Comparison of ENCODE assay signal across 8 cellular contexts in the genomic region with DNA sequence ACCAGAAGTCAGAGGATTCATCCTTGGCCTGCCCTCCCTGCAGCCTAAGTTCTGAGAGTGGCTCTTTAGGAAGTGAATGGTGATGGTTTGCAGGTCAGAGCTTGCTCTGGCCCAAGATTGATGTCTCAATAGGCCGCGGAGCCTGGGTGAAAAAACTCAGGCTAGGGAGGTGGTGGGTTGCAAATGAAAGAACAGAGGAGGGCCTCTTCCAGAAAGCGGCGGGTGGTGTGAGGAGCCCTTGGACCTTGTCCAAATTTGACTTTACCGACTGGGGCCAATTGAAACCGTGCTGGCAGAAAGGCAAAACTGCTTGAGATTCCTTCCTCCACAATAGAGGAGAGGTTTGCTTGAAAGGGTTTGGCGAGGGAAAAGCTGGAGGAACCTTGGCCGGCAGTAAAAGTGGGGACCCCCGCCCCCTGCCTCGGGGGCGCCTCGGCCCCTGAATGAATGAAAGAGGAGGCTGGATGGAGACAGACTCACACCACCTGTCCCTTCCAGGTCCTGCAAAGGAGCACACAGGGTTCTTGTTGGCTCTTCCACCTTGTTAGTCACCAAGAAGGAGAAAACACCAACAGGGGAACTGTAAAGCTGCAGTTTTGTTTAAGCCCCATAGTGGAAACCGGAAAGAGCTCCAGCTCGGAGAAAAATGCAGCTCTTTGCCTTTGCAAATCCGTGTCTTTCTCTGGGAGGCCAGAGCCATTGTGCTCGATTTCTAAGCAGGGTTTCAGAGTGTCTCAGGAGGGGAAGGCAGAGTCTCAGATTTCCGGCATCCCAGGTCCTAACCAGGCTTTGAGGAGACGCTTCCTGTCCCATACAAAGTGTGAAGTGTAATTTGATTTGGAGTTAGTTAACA.
DNase-seq lines count a peak whose midpoint lies in the region; ATAC-seq and TF ChIP-seq lines count a peak whose summit lies in the region.

No MANE protein-coding gene starts in this region.

- H3K27me3 ChIP-seq in BJ (ENCODE audit: control insufficient read depth, insufficient read depth, low read length), result no peaks in the 10 kb centered on the region
- no peaks in the 10 kb centered on the region for H3K27me3 ChIP-seq in HL-60 (ENCODE audit: insufficient read depth, poor library complexity, severe bottlenecking)
- H3K27me3 ChIP-seq in SJCRH30, result no peaks in the 10 kb centered on the region
- no peaks in the 10 kb centered on the region for H3K27me3 ChIP-seq in effector memory CD4-positive, alpha-beta T cell (replicated peaks; ENCODE audit: control insufficient read depth, insufficient read depth, low read length, poor library complexity, severe bottlenecking)
- no peaks in the 10 kb centered on the region for H3K27me3 ChIP-seq in vagina

- CTCF ChIA-PET in BJ (lab: Yijun Ruan, JAX), result interaction anchor here (0.8 to 1.8 kb wide), 5 partner anchors 23 to 45 kb away, joined by 3 to 12 read pairs (median 3); no protein-coding TSS in a partner anchor

- POLR2A ChIA-PET in BJ (lab: Charles Lee), result no interaction called here

- intact Hi-C loops in vagina (cut with DNase I), result loop anchor here (10.0 kb wide), 1 partner anchor 97 kb away; no protein-coding TSS in a partner anchor

- H3K4me3 ChIP-seq in BJ (ENCODE audit: low read depth, low read length), result no peak overlapping the region
- no peak overlapping the region for H3K4me3 ChIP-seq in HL-60 (replicated peaks; ENCODE audit: insufficient read depth, low read length)
- H3K4me3 ChIP-seq in SJCRH30, result peak overlapping the region; percentile 1; the same call in 1 of the 2 replicates
- H3K4me3 ChIP-seq in effector memory CD4-positive, alpha-beta T cell (ENCODE audit: insufficient read depth, low read depth, low read length, poor library complexity, severe bottlenecking), result peak overlapping the region; percentile 19
- no peak overlapping the region for H3K4me3 ChIP-seq in vagina

- TF ChIP-seq CTCF in BJ (IDR thresholded peaks at IDR 0.05; ENCODE audit: insufficient read depth, low read depth, low read length) (0 out of 2 replicates have a peak, but pooled peaks have one; percentile 3), HL-60 (IDR thresholded peaks at IDR 0.05; ENCODE audit: insufficient read depth, low read length) (no peak), vagina (IDR thresholded peaks at IDR 0.05) (no peak)

- DNase-seq in BJ (ENCODE audit: low read depth) (no peak), HL-60 (ENCODE audit: low read depth in 1 of 2, low spot score in 1 of 2) (peak; percentile 22 to 57), SJCRH30 (peak; percentile 78 to 92), midbrain (lab: John Stamatoyannopoulos, UW) (peak; percentile 70), vagina (ENCODE audit: extremely low spot score in 2 of 2) (no peak), NCI-H146 treated with DMSO at 0.1 percent for 48 hours (lab: John Stamatoyannopoulos, UW; ENCODE audit: unreplicated experiment) (no peak)
- DNase-seq in effector memory CD4-positive, alpha-beta T cell, result no peak

- H3K27ac ChIP-seq in HL-60 (replicated peaks) (no peak overlapping the region), SJCRH30 (peak overlapping the region; percentile 23), vagina (peak overlapping the region; percentile 90)
- H3K27ac ChIP-seq in effector memory CD4-positive, alpha-beta T cell (ENCODE audit: insufficient read depth, low read length, poor library complexity, severe bottlenecking), result peak overlapping the region; percentile 63

- no peaks in the 10 kb centered on the region for H3K9me3 ChIP-seq in SJCRH30 (replicated peaks)
- H3K9me3 ChIP-seq in effector memory CD4-positive, alpha-beta T cell (ENCODE audit: control insufficient read depth, low read length), result no peaks in the 10 kb centered on the region
- H3K9me3 ChIP-seq in vagina, result no peaks in the 10 kb centered on the region

- TF ChIP-seq POLR2A in vagina (IDR thresholded peaks at IDR 0.05), result no peak

- H3K36me3 ChIP-seq in BJ (ENCODE audit: control insufficient read depth, insufficient read depth, low read length) (peaks cover under 1% of the 10 kb centered on the region), SJCRH30 (peaks cover 5% of the 10 kb centered on the region), vagina (no peaks in the 10 kb centered on the region)
- H3K36me3 ChIP-seq in effector memory CD4-positive, alpha-beta T cell (ENCODE audit: control insufficient read depth, insufficient read depth, low read length), result peaks cover 39% of the 10 kb centered on the region

- H3K4me1 ChIP-seq in SJCRH30 (peaks cover 34% of the 10 kb centered on the region), vagina (peaks cover 85% of the 10 kb centered on the region)
- H3K4me1 ChIP-seq in effector memory CD4-positive, alpha-beta T cell (ENCODE audit: control insufficient read depth, insufficient read depth, low read length, poor library complexity, severe bottlenecking), result peaks cover 95% of the 10 kb centered on the region

- ATAC-seq in HG02973 (IDR thresholded peaks at IDR 0.05; ENCODE audit: unreplicated experiment), result no peak

Comparison
In these comparisons a context has a peak if more than half of its experiments do, and no peak if none do; other contexts are left out.
1. DNase-seq: peak in HL-60 (2 of 2), SJCRH30 (2 of 2) and midbrain (single experiment); none in BJ (single experiment), effector memory CD4-positive, alpha-beta T cell (0 of 3), vagina (0 of 2) and NCI-H146 treated with DMSO at 0.1 percent for 48 hours (single experiment).
2. H3K4me3 ChIP-seq: peak in SJCRH30 (single experiment) and effector memory CD4-positive, alpha-beta T cell (single experiment); none in BJ (single experiment), HL-60 (single experiment) and vagina (0 of 2).